Comparison of ENCODE assay signal across 11 cellular contexts in genomic region chr14:39034481-39035296, GRCh38.
DNase-seq lines count a peak whose midpoint lies in the region; ATAC-seq, FAIRE-seq and TF ChIP-seq lines count a peak whose summit lies in the region.
"Had no signal": no experiment of that assay in that cellular context is flagged by ENCODE, and none has a peak within 500 bp of the region (broad histone marks: within the 10 kb centered on the region; RNA-seq: fewer than 3 reads in every experiment).

No MANE protein-coding gene starts in this region.

- CTCF ChIA-PET in SK-N-SH (lab: Yijun Ruan, JAX), result interaction anchor here (0.9 to 1.4 kb wide), 3 partner anchors 11 to 32 kb away, joined by 3 to 5 read pairs (median 4); no protein-coding TSS in a partner anchor

- TF ChIP-seq CTCF in SK-N-SH (IDR thresholded peaks at IDR 0.05) (peak; percentile 45; the same call in 1 of the 2 replicates), fibroblast of the aortic adventitia (IDR thresholded peaks at IDR 0.05; ENCODE audit: insufficient read depth, low read length) (peak; percentile 47), smooth muscle cell (IDR thresholded peaks at IDR 0.05; ENCODE audit: borderline replicate concordance, insufficient read depth, poor library complexity, severe bottlenecking) (peak; percentile 22)

- POLR2A ChIA-PET in SK-N-SH (lab: Yijun Ruan, JAX), result no interaction called here

- no peak for FAIRE-seq in RCC 7860 (lab: Jason Lieb, UNC)

- H3K9me2 ChIP-seq in SK-N-SH, result no peaks in the 10 kb centered on the region

- H3K4me3 ChIP-seq in SK-N-SH (ENCODE audit: low read depth in 2 of 2, low read length in 1 of 2), result no peak overlapping the region
- H3K4me3 ChIP-seq in fibroblast of the aortic adventitia (ENCODE audit: low read depth, low read length), result no peak overlapping the region
- no peak overlapping the region for H3K4me3 ChIP-seq in smooth muscle cell
- H3K4me3 ChIP-seq: uterus had no signal

- 54% methylated on average over 3 of the region's 3 CpGs for whole genome bisulfite sequencing in SK-N-SH (ENCODE audit: low lambda C conversion rate)
- 58% methylated on average over 3 of the region's 3 CpGs for whole genome bisulfite sequencing in smooth muscle cell (ENCODE audit: low lambda C conversion rate)

- H3K27ac ChIP-seq in SK-N-SH (ENCODE audit: low read depth in 2 of 2, low read length in 1 of 2), result no peak overlapping the region
- peak overlapping the region; percentile 60 for H3K27ac ChIP-seq in smooth muscle cell (ENCODE audit: low read depth)
- H3K27ac ChIP-seq: uterus had no signal

- no peak for ATAC-seq in SK-N-SH treated with all-trans-retinoic acid at 6 μM for 48 hours

- H3K79me2 ChIP-seq in SK-N-SH (ENCODE audit: insufficient read depth) (no peaks in the 10 kb centered on the region), smooth muscle cell (ENCODE audit: low read depth) (peaks cover 4% of the 10 kb centered on the region)

- H3K36me3 ChIP-seq in SK-N-SH (replicated peaks in 1 of 2; ENCODE audit: control insufficient read depth in 1 of 2, insufficient read depth in 2 of 2, low read length in 1 of 2) (peaks cover 29 to 41% of the 10 kb centered on the region in 2 experiments), smooth muscle cell (ENCODE audit: low read depth) (peaks cover 55% of the 10 kb centered on the region)

- DNase-seq in SK-N-SH (peak; percentile 5), RKO (ENCODE audit: low spot score) (peak; percentile 20), fibroblast of the aortic adventitia (ENCODE audit: low read depth) (no peak), smooth muscle cell (lab: John Stamatoyannopoulos, UW; ENCODE audit: unreplicated experiment) (no peak), LoVo (ENCODE audit: low spot score) (no peak), RCC 7860 (ENCODE audit: low spot score) (no peak)
- DNase-seq in activated effector memory CD4-positive, alpha-beta T cell treated with Interleukin-2 at 50 U/mL for 16 hours, result no peak
- DNase-seq: activated CD4-positive, CD25-positive, alpha-beta regulatory T cell; activated naive CD8-positive, alpha-beta T cell treated with anti-CD3 and anti-CD28 coated beads, Interleukin-2, amount 10 ng/mL, durations not matched to agents 7 days and 5 days; uterus had no signal

- no peak overlapping the region for H3K9ac ChIP-seq in SK-N-SH
- no peak overlapping the region for H3K9ac ChIP-seq in smooth muscle cell (ENCODE audit: low read depth)

- H3K27me3 ChIP-seq in SK-N-SH (ENCODE audit: insufficient read depth) (no peaks in the 10 kb centered on the region), smooth muscle cell (ENCODE audit: low read depth) (no peaks in the 10 kb centered on the region)
- H3K27me3 ChIP-seq: uterus had no signal

- no peak for TF ChIP-seq EP300 in SK-N-SH (IDR thresholded peaks at IDR 0.05; ENCODE audit: borderline replicate concordance in 1 of 2, low read depth in 1 of 2, low read length in 1 of 2)

- peaks cover 3% of the 10 kb centered on the region for H3F3A ChIP-seq in SK-N-SH (replicated peaks; ENCODE audit: insufficient read depth)
- H3F3A ChIP-seq in smooth muscle cell (ENCODE audit: low read depth), result peaks cover 17% of the 10 kb centered on the region

- no peak overlapping the region for H3K4me2 ChIP-seq in SK-N-SH
- H3K4me2 ChIP-seq in smooth muscle cell, result no peak overlapping the region

- H3K9me3 ChIP-seq in SK-N-SH (no peaks in the 10 kb centered on the region), smooth muscle cell (replicated peaks; ENCODE audit: low read depth) (no peaks in the 10 kb centered on the region)
- H3K9me3 ChIP-seq: uterus had no signal

- H3K4me1 ChIP-seq in SK-N-SH (ENCODE audit: control insufficient read depth in 1 of 2, insufficient read depth in 2 of 2, low read depth in 1 of 2, low read length in 1 of 2) (no peaks in the 10 kb centered on the region), smooth muscle cell (ENCODE audit: low read depth) (peaks cover 13% of the 10 kb centered on the region)
- H3K4me1 ChIP-seq: uterus had no signal

- H2AFZ ChIP-seq in SK-N-SH (ENCODE audit: low read depth) (no peak overlapping the region), smooth muscle cell (ENCODE audit: low read depth) (no peak overlapping the region)

- H4K20me1 ChIP-seq in SK-N-SH (ENCODE audit: insufficient read depth), result no peaks in the 10 kb centered on the region
- peaks cover 58% of the 10 kb centered on the region for H4K20me1 ChIP-seq in smooth muscle cell (ENCODE audit: low read depth)

- peak; percentile 26; the same call in 1 of the 2 replicates for TF ChIP-seq RAD21 in SK-N-SH (IDR thresholded peaks at IDR 0.05; ENCODE audit: low read length)

TF ChIP-seq in SK-N-SH, 30 proteins besides CTCF, POLR2A, EP300 and RAD21:
- TF ChIP-seq REST (IDR thresholded peaks at IDR 0.05; ENCODE audit: low read depth, low read length) (no peak), NRF1 (IDR thresholded peaks at IDR 0.05; ENCODE audit: low read depth, low read length) (no peak), PBX3 (IDR thresholded peaks at IDR 0.05) (no peak), FOXM1 (IDR thresholded peaks at IDR 0.05; ENCODE audit: low read depth) (no peak), MEF2A (IDR thresholded peaks at IDR 0.05; ENCODE audit: borderline replicate concordance, low read depth) (no peak)

TF ChIP-seq in SK-N-SH treated with all-trans-retinoic acid at 6 μM for 48 hours, 23 proteins besides CTCF, POLR2A, EP300 and RAD21 (continues in another document):
- TF ChIP-seq ZNF8 (CRISPR knock-in tag; IDR thresholded peaks at IDR 0.05) (no peak), PATZ1 (CRISPR knock-in tag; IDR thresholded peaks at IDR 0.05; ENCODE audit: borderline replicate concordance) (no peak), ZFP30 (CRISPR knock-in tag; IDR thresholded peaks at IDR 0.05) (no peak), ZC3H10 (CRISPR knock-in tag; IDR thresholded peaks at IDR 0.05) (no peak), ZNF70 (CRISPR knock-in tag; IDR thresholded peaks at IDR 0.05) (no peak), ZNF565 (CRISPR knock-in tag; conservative IDR thresholded peaks at IDR 0.05; ENCODE audit: low read depth) (no peak), SNAI2 (CRISPR knock-in tag; IDR thresholded peaks at IDR 0.05) (no peak), TOX (CRISPR knock-in tag; IDR thresholded peaks at IDR 0.05; ENCODE audit: borderline replicate concordance) (no peak), CSRNP3 (CRISPR knock-in tag; IDR thresholded peaks at IDR 0.05) (no peak), TSHZ2 (CRISPR knock-in tag; IDR thresholded peaks at IDR 0.05) (no peak)

Comparison
In these comparisons a context has a peak if more than half of its experiments do, and no peak if none do; other contexts are left out.
1. DNase-seq: peak in SK-N-SH (single experiment) and RKO (single experiment); none in fibroblast of the aortic adventitia (single experiment), smooth muscle cell (single experiment), LoVo (single experiment), RCC 7860 (single experiment) and activated effector memory CD4-positive, alpha-beta T cell treated with Interleukin-2 at 50 U/mL for 16 hours (single experiment).
2. Peak in every context shown above with its lines, with median percentiles within 50 percentile points of each other: CTCF ChIP-seq.